19 cellular contexts compared by ENCODE assay signal in genomic region chr11:78061088-78061920, GRCh38. TPM values are rescaled to one million over a fixed set of nuclear protein-coding genes. Genes with fewer than 3 reads are reported as not detected.
DNase-seq lines count a peak whose midpoint lies in the region; ATAC-seq and TF ChIP-seq lines count a peak whose summit lies in the region.
"Had no signal": no experiment of that assay in that cellular context is flagged by ENCODE, and none has a peak within 500 bp of the region (broad histone marks: within the 10 kb centered on the region; RNA-seq: fewer than 3 reads in every experiment).

No MANE protein-coding gene starts in this region.

- H3K27ac Mint-ChIP-seq in Caco-2 (ENCODE audit: unreplicated experiment): peak overlapping the region; percentile 70
- H3K27ac Mint-ChIP-seq: activated CD4-positive, alpha-beta memory T cell treated with anti-CD3 and anti-CD28 coated beads, Interleukin-2, amount 10 ng/mL, durations not matched to agents 7 days and 5 days had no signal

- no peaks in the 10 kb centered on the region for H3K27me3 Mint-ChIP-seq in Caco-2 (ENCODE audit: insufficient read depth, unreplicated experiment)
- H3K27me3 Mint-ChIP-seq: activated CD4-positive, alpha-beta memory T cell treated with anti-CD3 and anti-CD28 coated beads, Interleukin-2, amount 10 ng/mL, durations not matched to agents 7 days and 5 days had no signal

- no peak overlapping the region for H3K4me2 ChIP-seq in parathyroid adenoma (ENCODE audit: low read length)

- H3K9me3 ChIP-seq in Caco-2 (no peaks in the 10 kb centered on the region), parathyroid adenoma (ENCODE audit: control insufficient read depth, low read length) (no peaks in the 10 kb centered on the region)
- H3K9me3 ChIP-seq: BE2C, vagina had no signal

- H3K36me3 Mint-ChIP-seq in Caco-2 (ENCODE audit: insufficient read depth, unreplicated experiment): peaks cover 16% of the 10 kb centered on the region

- TF ChIP-seq CTCF in Caco-2 (IDR thresholded peaks at IDR 0.05; ENCODE audit: insufficient read depth in 1 of 2, low read depth in 1 of 2, low read length in 1 of 2, severe bottlenecking in 1 of 2, unreplicated experiment in 1 of 2): no peak
- no peak for TF ChIP-seq CTCF in parathyroid adenoma (IDR thresholded peaks at IDR 0.05)

- H3K4me1 ChIP-seq in Caco-2: peaks cover 31% of the 10 kb centered on the region
- H3K4me1 ChIP-seq in parathyroid adenoma: peaks cover 13% of the 10 kb centered on the region
- H3K4me1 ChIP-seq: BE2C had no signal

- POLR2A ChIA-PET in Caco-2 (lab: Charles Lee): interaction anchor here (0.7 to 2.0 kb wide), 2 partner anchors 31 to 78 kb away, joined by 4 to 10 read pairs; partner anchors contain the start of gene ALG8

- ATAC-seq in Right ventricle myocardium superior (ENCODE audit: poor library complexity) (peak; percentile 93), HG02870 (IDR thresholded peaks at IDR 0.05; ENCODE audit: unreplicated experiment) (no peak)
- ATAC-seq: GM12878, left colon had no signal

- CTCF ChIA-PET in Caco-2 (lab: Charles Lee): interaction anchor here (0.6 to 1.4 kb wide), 5 partner anchors 14 to 503 kb away, joined by 3 to 13 read pairs (median 3); no protein-coding TSS in a partner anchor

- H3K36me3 ChIP-seq in Caco-2 (ENCODE audit: control insufficient read depth, insufficient read depth, low read length): no peaks in the 10 kb centered on the region
- H3K36me3 ChIP-seq in parathyroid adenoma (ENCODE audit: control insufficient read depth, insufficient read depth, low read length): no peaks in the 10 kb centered on the region
- H3K36me3 ChIP-seq: BE2C, vagina had no signal

- peaks cover 2% of the 10 kb centered on the region for H3K79me2 ChIP-seq in parathyroid adenoma

- no TSS peak for BruUV-seq in Caco-2 (replicated peaks; lab: Mats Ljungman, UMichigan)

- no peak overlapping the region for H2AFZ ChIP-seq in parathyroid adenoma

- H3K4me3 Mint-ChIP-seq in Caco-2 (ENCODE audit: unreplicated experiment): no peak overlapping the region
- H3K4me3 Mint-ChIP-seq: activated CD4-positive, alpha-beta memory T cell treated with anti-CD3 and anti-CD28 coated beads, Interleukin-2, amount 10 ng/mL, durations not matched to agents 7 days and 5 days; nephron had no signal

- peak overlapping the region; percentile 95 for H3K27ac ChIP-seq in parathyroid adenoma
- H3K27ac ChIP-seq: vagina had no signal

- H3K9ac ChIP-seq in parathyroid adenoma: no peak overlapping the region

- H3K4me1 Mint-ChIP-seq in Caco-2 (ENCODE audit: low read depth, unreplicated experiment): peaks cover 15% of the 10 kb centered on the region
- H3K4me1 Mint-ChIP-seq: activated CD4-positive, alpha-beta memory T cell treated with anti-CD3 and anti-CD28 coated beads, Interleukin-2, amount 10 ng/mL, durations not matched to agents 7 days and 5 days; nephron had no signal

- H3K4me3 ChIP-seq in Caco-2 (ENCODE audit: low read depth, low read length): no peak overlapping the region
- no peak overlapping the region for H3K4me3 ChIP-seq in parathyroid adenoma (ENCODE audit: low read depth, low read length)
- H3K4me3 ChIP-seq: GM12878, vagina had no signal

- intact Hi-C loops in Caco-2 (cut with micrococcal nuclease; ENCODE audit: unreplicated experiment) (no loop called here), Right ventricle myocardium superior (cut with DNase I) (no loop called here)

- DNase-seq in Caco-2 (peak; percentile 52 to 65), NCI-H82 treated with DMSO at 0.1 percent for 48 hours (lab: John Stamatoyannopoulos, UW; ENCODE audit: unreplicated experiment) (peak; percentile 33), Right ventricle myocardium superior (peak; percentile 82), NCI-H1417 (lab: John Stamatoyannopoulos, UW) (no peak), NCI-H146 (lab: John Stamatoyannopoulos, UW) (no peak)
- DNase-seq in activated CD4-positive, alpha-beta T cell treated with anti-CD3 and anti-CD28 coated beads for 1 hour: no peak
- DNase-seq: activated CD4-positive, alpha-beta memory T cell treated with anti-CD3 and anti-CD28 coated beads, Interleukin-2, amount 10 ng/mL, durations not matched to agents 7 days and 5 days; activated gamma-delta T cell; BE2C; left colon; stimulated activated CD4-positive, alpha-beta T cell treated with anti-CD3 and anti-CD28 coated beads, Interleukin-12 subunit alpha, Interleukin-12 subunit beta, amount 100 ng/mL, for 4 hours had no signal

- H3K27me3 ChIP-seq in Caco-2 (replicated peaks; ENCODE audit: control insufficient read depth, insufficient read depth, low read length) (no peaks in the 10 kb centered on the region), parathyroid adenoma (ENCODE audit: control insufficient read depth, insufficient read depth, low read length) (no peaks in the 10 kb centered on the region)
- H3K27me3 ChIP-seq: BE2C, vagina had no signal

- H3K9me3 Mint-ChIP-seq in Caco-2 (ENCODE audit: unreplicated experiment): no peaks in the 10 kb centered on the region
- H3K9me3 Mint-ChIP-seq: activated CD4-positive, alpha-beta memory T cell treated with anti-CD3 and anti-CD28 coated beads, Interleukin-2, amount 10 ng/mL, durations not matched to agents 7 days and 5 days; nephron had no signal

RNA-seq across cellular contexts. Expression of gene THRSP, which starts 2.4 kb away (rescaled TPM):
- total RNA-seq in Caco-2 (2022) (0.25 TPM in 1 of 2 replicates, not detected in the other), Right ventricle myocardium superior (2.6 TPM)
- total RNA-seq: activated CD4-positive, alpha-beta memory T cell treated with anti-CD3 and anti-CD28 coated beads, Interleukin-2, amount 10 ng/mL, durations not matched to agents 7 days and 5 days; endothelial cell of umbilical vein; GM12878; M059J; T-helper 2 cell treated with Interferon-gamma antibody and Interleukin-4, amounts not matched to agents 100 ng/mL and 5 ng/mL, for 36 hours; vagina had no signal

RNA-seq across cellular contexts. Expression of gene NDUFC2, which starts 18.4 kb away (rescaled TPM):
- total RNA-seq in Caco-2 (2022): 732 and 805 TPM in 2 replicates
- 328 TPM for total RNA-seq in Right ventricle myocardium superior

RNA-seq across cellular contexts. Expression of gene KCTD14, which starts 38.2 kb away (rescaled TPM):
- 8.2 and 9.1 TPM in 2 replicates for total RNA-seq in Caco-2 (2022)
- not detected for total RNA-seq in Right ventricle myocardium superior

Comparison
In these comparisons a context has a peak if more than half of its experiments do, and no peak if none do; other contexts are left out.
1. DNase-seq: peak in Caco-2 (2 of 2), NCI-H82 treated with DMSO at 0.1 percent for 48 hours (single experiment) and Right ventricle myocardium superior (single experiment); none in NCI-H1417 (0 of 3), NCI-H146 (single experiment) and activated CD4-positive, alpha-beta T cell treated with anti-CD3 and anti-CD28 coated beads for 1 hour (single experiment).